In the genomic region with DNA sequence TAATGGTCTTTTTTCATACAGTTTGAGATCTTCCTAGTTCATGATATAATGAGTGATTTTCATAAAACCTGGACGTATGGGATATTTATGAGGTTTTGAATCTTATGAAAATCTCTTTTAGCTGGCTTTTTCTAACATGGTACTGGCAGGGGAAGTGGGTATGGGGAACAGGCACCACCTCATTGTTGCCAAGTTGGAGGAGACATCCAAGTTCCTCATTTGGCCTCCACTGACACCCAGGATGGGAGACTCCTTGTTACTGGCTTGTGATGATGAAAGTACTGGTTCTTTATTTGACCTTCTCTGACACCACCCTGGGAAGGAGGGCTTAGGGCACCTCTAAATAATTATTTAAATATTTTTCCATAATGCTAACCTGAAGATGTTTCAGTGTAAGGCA, we compare ENCODE assay signal across 15 cellular contexts.
"Had no signal": no experiment of that assay in that cellular context is flagged by ENCODE, and none has a peak within 500 bp of the region (broad histone marks: within the 10 kb centered on the region; RNA-seq: fewer than 3 reads in every experiment).

No MANE protein-coding gene starts in this region.

- H3K9me3 Mint-ChIP-seq: activated naive CD8-positive, alpha-beta T cell treated with anti-CD3 and anti-CD28 coated beads for 36 hours had no signal

- H3K9me3 ChIP-seq: thyroid gland had no signal

- H3K4me1 Mint-ChIP-seq: activated CD4-positive, alpha-beta T cell treated with anti-CD3 and anti-CD28 coated beads for 36 hours had no signal

- H3K27ac Mint-ChIP-seq: activated CD4-positive, alpha-beta T cell treated with anti-CD3 and anti-CD28 coated beads for 36 hours; activated naive CD8-positive, alpha-beta T cell treated with anti-CD3 and anti-CD28 coated beads for 36 hours; memory B cell; WTC11 had no signal

- DNase-seq: activated CD4-positive, alpha-beta T cell treated with anti-CD3 and anti-CD28 coated beads for 36 hours; activated CD4-positive, alpha-beta T cell treated with anti-CD3 and anti-CD28 coated beads, Interleukin-2, amount 50 U/mL, for 48 hours; activated naive CD8-positive, alpha-beta T cell treated with anti-CD3 and anti-CD28 coated beads for 36 hours; activated T-cell treated with anti-CD3 and anti-CD28 coated beads for 4 hours; amygdala; dermis blood vessel endothelial cell; effector memory CD4-positive, alpha-beta T cell; esophagus squamous epithelium; left ventricle myocardium superior; occipital lobe; stimulated activated CD8-positive, alpha-beta memory T cell treated with anti-CD3 and anti-CD28 coated beads, Interleukin-4, amount 100 ng/mL, for 48 hours; stimulated activated naive CD4-positive, alpha-beta T cell had no signal

- H3K36me3 Mint-ChIP-seq: activated naive CD8-positive, alpha-beta T cell treated with anti-CD3 and anti-CD28 coated beads for 36 hours; WTC11 had no signal

- H3K4me3 Mint-ChIP-seq: activated CD4-positive, alpha-beta T cell treated with anti-CD3 and anti-CD28 coated beads for 36 hours; activated naive CD8-positive, alpha-beta T cell treated with anti-CD3 and anti-CD28 coated beads for 36 hours; memory B cell; WTC11 had no signal

- ATAC-seq: activated CD4-positive, alpha-beta T cell treated with anti-CD3 and anti-CD28 coated beads for 36 hours; left ventricle myocardium superior; WTC11 had no signal
